In the genomic region with DNA sequence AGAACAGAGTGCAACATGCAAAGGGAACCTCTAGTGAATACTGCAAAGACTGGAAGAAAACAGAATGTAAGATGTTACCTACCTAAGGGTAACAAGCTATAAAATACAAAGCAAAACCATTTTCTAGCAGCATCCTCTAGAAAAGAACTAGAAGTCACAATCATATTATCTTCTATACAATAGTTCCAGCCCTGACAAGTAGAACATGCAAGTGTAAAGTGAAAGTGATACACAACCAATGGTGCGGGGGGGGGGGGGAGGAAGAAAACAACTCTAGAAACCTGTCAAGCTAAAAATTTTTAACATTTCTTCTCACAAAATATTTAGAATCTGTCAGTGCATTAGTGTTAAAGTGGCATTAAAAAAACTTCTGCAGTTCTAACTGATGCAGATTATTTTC, we compare ENCODE assay signal across 8 cellular contexts. TPM values are rescaled to one million over a fixed set of nuclear protein-coding genes. Genes with fewer than 3 reads are reported as not detected.
DNase-seq lines count a peak whose midpoint lies in the region; ATAC-seq lines count a peak whose summit lies in the region.
"Not testable (repeated sequence)": the region's sequence is repeated elsewhere in the genome, so short reads cannot be mapped to it uniquely, and the experiment has no call there.

No MANE protein-coding gene starts in this region.

- not testable (repeated sequence) for H3K4me3 ChIP-seq in CD8-positive, alpha-beta memory T cell (ENCODE audit: low read length)

- CTCF ChIA-PET in CD8-positive, alpha-beta memory T cell (lab: Charles Lee); activated CD4-positive, alpha-beta memory T cell treated with anti-CD3 and anti-CD28 coated beads, Interleukin-2, amount 10 ng/mL, durations not matched to agents 7 days and 5 days (lab: Charles Lee): not testable (repeated sequence)

- peak overlapping the region in 4 of 7 donors; percentile 11 to 44 (median 28) for H3K4me3 Mint-ChIP-seq in CD8-positive, alpha-beta memory T cell
- peak overlapping the region; percentile 59 for H3K4me3 Mint-ChIP-seq in T-helper 1 cell treated with Interleukin-12 subunit alpha and Interleukin-12 subunit beta and Interleukin-4 antibody, amounts not matched to agents 30 μg/mL and 1 μg/mL, for 36 hours
- not testable (repeated sequence) for H3K4me3 Mint-ChIP-seq in activated CD4-positive, alpha-beta memory T cell treated with anti-CD3 and anti-CD28 coated beads, Interleukin-2, amount 10 ng/mL, durations not matched to agents 7 days and 5 days; stimulated activated naive CD8-positive, alpha-beta T cell treated with anti-CD3 and anti-CD28 coated beads, Interleukin-15, Interleukin-2, amounts not matched to agents 100 ng/mL and 50 ng/mL, for 24 hours
- H3K4me3 Mint-ChIP-seq in activated T-helper 2 cell treated with anti-CD3 and anti-CD28 coated beads, Interferon-gamma antibody, Interleukin-2, Interleukin-4, amounts not matched to agents 10 μg/mL and 5 μg/mL and 100 μg/mL, durations not matched to agents 14 hours and 24 hours and 36 hours (ENCODE audit: low read depth) = peak overlapping the region; percentile 37
- peak overlapping the region; percentile 50 to 64 for H3K4me3 Mint-ChIP-seq in effector memory CD8-positive, alpha-beta T cell

- H3K27ac Mint-ChIP-seq in CD8-positive, alpha-beta memory T cell = peak overlapping the region in 7 of 8 donors; percentile 7 to 76 (median 63)
- peak overlapping the region; percentile 59 for H3K27ac Mint-ChIP-seq in T-helper 1 cell treated with Interleukin-12 subunit alpha and Interleukin-12 subunit beta and Interleukin-4 antibody, amounts not matched to agents 30 μg/mL and 1 μg/mL, for 36 hours
- peak overlapping the region; percentile 21 for H3K27ac Mint-ChIP-seq in activated CD4-positive, alpha-beta memory T cell treated with anti-CD3 and anti-CD28 coated beads, Interleukin-2, amount 10 ng/mL, durations not matched to agents 7 days and 5 days
- peak overlapping the region; percentile 52 for H3K27ac Mint-ChIP-seq in activated T-helper 2 cell treated with anti-CD3 and anti-CD28 coated beads, Interferon-gamma antibody, Interleukin-2, Interleukin-4, amounts not matched to agents 10 μg/mL and 5 μg/mL and 100 μg/mL, durations not matched to agents 14 hours and 24 hours and 36 hours
- H3K27ac Mint-ChIP-seq in effector memory CD8-positive, alpha-beta T cell = peak overlapping the region; percentile 38 to 71
- peak overlapping the region; percentile 31 for H3K27ac Mint-ChIP-seq in stimulated activated naive CD8-positive, alpha-beta T cell treated with anti-CD3 and anti-CD28 coated beads, Interleukin-15, Interleukin-2, amounts not matched to agents 100 ng/mL and 50 ng/mL, for 24 hours

- not testable (repeated sequence) for H3K9me3 ChIP-seq in CD8-positive, alpha-beta memory T cell (ENCODE audit: low read length)

- peak; percentile 23 for ATAC-seq in GM18907 (IDR thresholded peaks at IDR 0.05; ENCODE audit: unreplicated experiment)
- peak; percentile 27 for ATAC-seq in HG02885 (IDR thresholded peaks at IDR 0.05; ENCODE audit: poor library complexity, unreplicated experiment)
- ATAC-seq in effector memory CD8-positive, alpha-beta T cell (replicated peaks) = peak; percentile 79

- not testable (repeated sequence) for DNase-seq in CD8-positive, alpha-beta memory T cell; activated CD4-positive, alpha-beta memory T cell treated with anti-CD3 and anti-CD28 coated beads, Interleukin-2, amount 10 ng/mL, durations not matched to agents 7 days and 5 days; activated T-helper 2 cell treated with anti-CD3 and anti-CD28 coated beads, Interferon-gamma antibody, Interleukin-2, Interleukin-4, amounts not matched to agents 10 μg/mL and 5 μg/mL and 100 μg/mL, durations not matched to agents 14 hours and 24 hours and 36 hours (ENCODE audit: low spot score); effector memory CD8-positive, alpha-beta T cell

- not testable (repeated sequence) for H3K27ac ChIP-seq in CD8-positive, alpha-beta memory T cell (ENCODE audit: low read depth, low read length)

- peaks cover 15 to 56% (median 30%) of the 10 kb centered on the region in 3 donors for H3K36me3 Mint-ChIP-seq in CD8-positive, alpha-beta memory T cell
- peaks cover 53% of the 10 kb centered on the region for H3K36me3 Mint-ChIP-seq in T-helper 1 cell treated with Interleukin-12 subunit alpha and Interleukin-12 subunit beta and Interleukin-4 antibody, amounts not matched to agents 30 μg/mL and 1 μg/mL, for 36 hours (ENCODE audit: low read depth)
- H3K36me3 Mint-ChIP-seq in activated CD4-positive, alpha-beta memory T cell treated with anti-CD3 and anti-CD28 coated beads, Interleukin-2, amount 10 ng/mL, durations not matched to agents 7 days and 5 days (ENCODE audit: low read depth) = peaks cover 66% of the 10 kb centered on the region
- H3K36me3 Mint-ChIP-seq in activated T-helper 2 cell treated with anti-CD3 and anti-CD28 coated beads, Interferon-gamma antibody, Interleukin-2, Interleukin-4, amounts not matched to agents 10 μg/mL and 5 μg/mL and 100 μg/mL, durations not matched to agents 14 hours and 24 hours and 36 hours (ENCODE audit: low read depth) = peaks cover 83% of the 10 kb centered on the region
- peaks cover 34% of the 10 kb centered on the region for H3K36me3 Mint-ChIP-seq in effector memory CD8-positive, alpha-beta T cell (ENCODE audit: insufficient read depth)
- peaks cover 70% of the 10 kb centered on the region for H3K36me3 Mint-ChIP-seq in stimulated activated naive CD8-positive, alpha-beta T cell treated with anti-CD3 and anti-CD28 coated beads, Interleukin-15, Interleukin-2, amounts not matched to agents 100 ng/mL and 50 ng/mL, for 24 hours (ENCODE audit: low read depth)

- peaks cover 24 to 49% (median 45%) of the 10 kb centered on the region in 3 donors for H3K4me1 Mint-ChIP-seq in CD8-positive, alpha-beta memory T cell
- peaks cover 51% of the 10 kb centered on the region for H3K4me1 Mint-ChIP-seq in T-helper 1 cell treated with Interleukin-12 subunit alpha and Interleukin-12 subunit beta and Interleukin-4 antibody, amounts not matched to agents 30 μg/mL and 1 μg/mL, for 36 hours (ENCODE audit: low read depth)
- peaks cover 53% of the 10 kb centered on the region for H3K4me1 Mint-ChIP-seq in activated CD4-positive, alpha-beta memory T cell treated with anti-CD3 and anti-CD28 coated beads, Interleukin-2, amount 10 ng/mL, durations not matched to agents 7 days and 5 days
- peaks cover 51% of the 10 kb centered on the region for H3K4me1 Mint-ChIP-seq in activated T-helper 2 cell treated with anti-CD3 and anti-CD28 coated beads, Interferon-gamma antibody, Interleukin-2, Interleukin-4, amounts not matched to agents 10 μg/mL and 5 μg/mL and 100 μg/mL, durations not matched to agents 14 hours and 24 hours and 36 hours (ENCODE audit: low read depth)
- H3K4me1 Mint-ChIP-seq in effector memory CD8-positive, alpha-beta T cell (ENCODE audit: low read depth in 2 of 2) = peaks cover 9 to 15% of the 10 kb centered on the region in 2 donors
- H3K4me1 Mint-ChIP-seq in stimulated activated naive CD8-positive, alpha-beta T cell treated with anti-CD3 and anti-CD28 coated beads, Interleukin-15, Interleukin-2, amounts not matched to agents 100 ng/mL and 50 ng/mL, for 24 hours (ENCODE audit: low read depth) = peaks cover 29% of the 10 kb centered on the region

- POLR2A ChIA-PET in CD8-positive, alpha-beta memory T cell (lab: Charles Lee) = not testable (repeated sequence)
- POLR2A ChIA-PET in activated CD4-positive, alpha-beta memory T cell treated with anti-CD3 and anti-CD28 coated beads, Interleukin-2, amount 10 ng/mL, durations not matched to agents 7 days and 5 days (lab: Charles Lee) = interaction anchor here (0.7 to 6.6 kb wide), 4 partner anchors 11 to 42 kb away, joined by 3 to 37 read pairs (median 4); partner anchors contain the start of genes ABCE1 and ANAPC10

- H3K9me3 Mint-ChIP-seq in CD8-positive, alpha-beta memory T cell; T-helper 1 cell treated with Interleukin-12 subunit alpha and Interleukin-12 subunit beta and Interleukin-4 antibody, amounts not matched to agents 30 μg/mL and 1 μg/mL, for 36 hours; activated CD4-positive, alpha-beta memory T cell treated with anti-CD3 and anti-CD28 coated beads, Interleukin-2, amount 10 ng/mL, durations not matched to agents 7 days and 5 days; activated T-helper 2 cell treated with anti-CD3 and anti-CD28 coated beads, Interferon-gamma antibody, Interleukin-2, Interleukin-4, amounts not matched to agents 10 μg/mL and 5 μg/mL and 100 μg/mL, durations not matched to agents 14 hours and 24 hours and 36 hours; effector memory CD8-positive, alpha-beta T cell; stimulated activated naive CD8-positive, alpha-beta T cell treated with anti-CD3 and anti-CD28 coated beads, Interleukin-15, Interleukin-2, amounts not matched to agents 100 ng/mL and 50 ng/mL, for 24 hours: not testable (repeated sequence)

- H3K4me1 ChIP-seq in CD8-positive, alpha-beta memory T cell (ENCODE audit: insufficient read depth, low read length) = not testable (repeated sequence)

- H3K36me3 ChIP-seq in CD8-positive, alpha-beta memory T cell (ENCODE audit: insufficient read depth, low read length) = peaks cover 11% of the 10 kb centered on the region

- intact Hi-C loops in activated T-helper 2 cell treated with anti-CD3 and anti-CD28 coated beads, Interferon-gamma antibody, Interleukin-2, Interleukin-4, amounts not matched to agents 10 μg/mL and 5 μg/mL and 100 μg/mL, durations not matched to agents 14 hours and 24 hours and 36 hours (cut with micrococcal nuclease) = not testable (repeated sequence)

- not testable (repeated sequence) for H3K27me3 ChIP-seq in CD8-positive, alpha-beta memory T cell (ENCODE audit: insufficient read depth, low read length, poor library complexity, severe bottlenecking)

- not testable (repeated sequence) for H3K27me3 Mint-ChIP-seq in CD8-positive, alpha-beta memory T cell; T-helper 1 cell treated with Interleukin-12 subunit alpha and Interleukin-12 subunit beta and Interleukin-4 antibody, amounts not matched to agents 30 μg/mL and 1 μg/mL, for 36 hours (ENCODE audit: low read depth); activated CD4-positive, alpha-beta memory T cell treated with anti-CD3 and anti-CD28 coated beads, Interleukin-2, amount 10 ng/mL, durations not matched to agents 7 days and 5 days; activated T-helper 2 cell treated with anti-CD3 and anti-CD28 coated beads, Interferon-gamma antibody, Interleukin-2, Interleukin-4, amounts not matched to agents 10 μg/mL and 5 μg/mL and 100 μg/mL, durations not matched to agents 14 hours and 24 hours and 36 hours (ENCODE audit: low read depth); effector memory CD8-positive, alpha-beta T cell; stimulated activated naive CD8-positive, alpha-beta T cell treated with anti-CD3 and anti-CD28 coated beads, Interleukin-15, Interleukin-2, amounts not matched to agents 100 ng/mL and 50 ng/mL, for 24 hours

RNA-seq across cellular contexts. Expression of gene ABCE1, which starts 38.1 kb away (rescaled TPM):
- total RNA-seq in CD8-positive, alpha-beta memory T cell = 100 to 1,000 TPM; 170 to 179 TPM
- 59.7 TPM for polyA plus RNA-seq in CD8-positive, alpha-beta memory T cell
- total RNA-seq in activated CD4-positive, alpha-beta memory T cell treated with anti-CD3 and anti-CD28 coated beads, Interleukin-2, amount 10 ng/mL, durations not matched to agents 7 days and 5 days = 10 to 100 TPM; 60.6 to 63.3 TPM
- total RNA-seq in activated T-helper 2 cell treated with anti-CD3 and anti-CD28 coated beads, Interferon-gamma antibody, Interleukin-2, Interleukin-4, amounts not matched to agents 10 μg/mL and 5 μg/mL and 100 μg/mL, durations not matched to agents 14 hours and 24 hours and 36 hours = 162 and 173 TPM in 2 replicates

RNA-seq across cellular contexts. Expression of gene ANAPC10, which starts 38.2 kb away (rescaled TPM):
- total RNA-seq in CD8-positive, alpha-beta memory T cell = 10 to 100 TPM; 26.0 to 26.8 TPM
- 39.0 TPM for polyA plus RNA-seq in CD8-positive, alpha-beta memory T cell
- total RNA-seq in activated CD4-positive, alpha-beta memory T cell treated with anti-CD3 and anti-CD28 coated beads, Interleukin-2, amount 10 ng/mL, durations not matched to agents 7 days and 5 days = 10 to 100 TPM; 22.4 to 28.4 TPM
- 28.0 and 29.4 TPM in 2 replicates for total RNA-seq in activated T-helper 2 cell treated with anti-CD3 and anti-CD28 coated beads, Interferon-gamma antibody, Interleukin-2, Interleukin-4, amounts not matched to agents 10 μg/mL and 5 μg/mL and 100 μg/mL, durations not matched to agents 14 hours and 24 hours and 36 hours

RNA-seq across cellular contexts. Expression of gene OTUD4, which starts 44.2 kb away (rescaled TPM):
- 10 to 100 TPM; 68.0 to 68.1 TPM for total RNA-seq in CD8-positive, alpha-beta memory T cell
- 17.4 TPM for polyA plus RNA-seq in CD8-positive, alpha-beta memory T cell
- total RNA-seq in activated CD4-positive, alpha-beta memory T cell treated with anti-CD3 and anti-CD28 coated beads, Interleukin-2, amount 10 ng/mL, durations not matched to agents 7 days and 5 days = 10 to 100 TPM; 45.8 to 51.2 TPM
- 71.7 and 80.4 TPM in 2 replicates for total RNA-seq in activated T-helper 2 cell treated with anti-CD3 and anti-CD28 coated beads, Interferon-gamma antibody, Interleukin-2, Interleukin-4, amounts not matched to agents 10 μg/mL and 5 μg/mL and 100 μg/mL, durations not matched to agents 14 hours and 24 hours and 36 hours

Comparison
In these comparisons a context has a peak if more than half of its experiments do, and no peak if none do; other contexts are left out.
1. ATAC-seq: peak in every context shown above with its lines; median percentile 79 in effector memory CD8-positive, alpha-beta T cell; 27 in HG02885; 23 in GM18907.